1 cellular context compared by ENCODE assay signal in genomic region chr2:94762600-94762999, GRCh38.
A peak's percentile ranks its signal among the peaks of the same experiment; 100 is the strongest.
TF ChIP-seq lines count a peak whose summit lies in the region.

No MANE protein-coding gene starts in this region.

TF ChIP-seq in GM23338, 12 proteins besides CTCF, POLR2A, EP300 and RAD21:
- TF ChIP-seq REST (IDR thresholded peaks at IDR 0.05; ENCODE audit: unreplicated experiment): peak; percentile 69
- no peak for TF ChIP-seq ZNF462 (CRISPR knock-in tag; IDR thresholded peaks at IDR 0.05)
TF ChIP-seq in GM23338: peak in this region for 1.
